ENCODE assay signal across 25 cellular contexts in the genomic region with DNA sequence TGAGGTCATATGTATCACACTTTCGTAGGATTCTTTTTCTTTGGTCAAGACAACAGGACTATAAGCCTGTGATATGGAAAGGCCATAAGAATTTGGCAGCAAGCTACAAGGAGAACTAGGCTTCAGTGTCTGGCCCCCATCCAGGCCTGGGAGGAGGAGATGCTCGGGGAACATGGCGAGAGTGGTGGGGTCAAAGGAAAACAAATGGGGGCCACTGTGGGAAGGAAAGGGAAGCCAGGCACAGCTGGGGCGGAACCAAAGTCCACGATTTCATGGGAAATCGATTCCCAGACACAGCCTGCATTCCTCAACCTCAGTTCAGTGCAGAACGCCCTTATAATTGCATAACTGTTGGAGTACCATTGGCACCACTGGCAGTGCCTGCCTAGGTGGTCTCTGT. TPM values are rescaled to one million over a fixed set of nuclear protein-coding genes. Genes with fewer than 3 reads are reported as not detected.
DNase-seq lines count a peak whose midpoint lies in the region; ATAC-seq and TF ChIP-seq lines count a peak whose summit lies in the region.
"Had no signal": no experiment of that assay in that cellular context is flagged by ENCODE, and none has a peak within 500 bp of the region (broad histone marks: within the 10 kb centered on the region; RNA-seq: fewer than 3 reads in every experiment).

No MANE protein-coding gene starts in this region.

- no peaks in the 10 kb centered on the region for H3K27me3 ChIP-seq in H9 (ENCODE audit: insufficient read depth, low read length)
- H3K27me3 ChIP-seq in brain microvascular endothelial cell (replicated peaks) = no peaks in the 10 kb centered on the region
- peaks cover 0 to 7% (median 0%) of the 10 kb centered on the region in 3 experiments for H3K27me3 ChIP-seq in neuronal stem cell (ENCODE audit: control insufficient read depth in 3 of 3, insufficient read depth in 3 of 3, low read depth in 1 of 3, low read length in 3 of 3)
- H3K27me3 ChIP-seq: BLaER1, breast epithelium, Peyer's patch had no signal

- no peaks in the 10 kb centered on the region for H3K9me3 Mint-ChIP-seq in activated CD4-positive, alpha-beta T cell treated with anti-CD3 and anti-CD28 coated beads for 36 hours (ENCODE audit: low read depth)
- H3K9me3 Mint-ChIP-seq in H9 = no peaks in the 10 kb centered on the region
- H3K9me3 Mint-ChIP-seq: activated naive CD4-positive, alpha-beta T cell treated with anti-CD3 and anti-CD28 coated beads, Interleukin-2, amount 10 ng/mL, durations not matched to agents 7 days and 5 days; naive B cell; stimulated activated naive B cell treated with anti-CD40 and anti-IgM and Interleukin-4, amounts not matched to agents 10 μg/mL and 1 μg/mL and 100 μg/mL, for 72 hours had no signal

- no peak for DNase-seq in activated CD4-positive, alpha-beta T cell treated with anti-CD3 and anti-CD28 coated beads for 36 hours
- no peak for DNase-seq in activated CD4-positive, alpha-beta T cell treated with anti-CD3 and anti-CD28 coated beads, Interleukin-2, amount 50 U/mL, for 4 hours
- peak; percentile 8 for DNase-seq in H9
- DNase-seq in brain microvascular endothelial cell = no peak
- DNase-seq in neuronal stem cell (ENCODE audit: low spot score) = no peak
- no peak for DNase-seq in NCI-H69 (lab: John Stamatoyannopoulos, UW)
- DNase-seq in medulla oblongata (ENCODE audit: extremely low spot score) = no peak
- DNase-seq in NCI-H748 (lab: John Stamatoyannopoulos, UW; ENCODE audit: unreplicated experiment) = no peak
- DNase-seq: activated naive CD4-positive, alpha-beta T cell treated with anti-CD3 and anti-CD28 coated beads, Interleukin-2, amount 10 ng/mL, durations not matched to agents 7 days and 5 days; KG1; left ventricle myocardium superior; naive B cell; NCI-H1092; NCI-H774; Peyer's patch; stimulated activated CD4-positive, alpha-beta T cell treated with anti-CD3 and anti-CD28 coated beads, Interleukin-12 subunit alpha, Interleukin-12 subunit beta, amount 100 ng/mL, for 4 hours; stimulated activated naive B cell treated with anti-CD40 and anti-IgM and Interleukin-4, amounts not matched to agents 10 μg/mL and 1 μg/mL and 100 μg/mL, for 72 hours had no signal

- no peak overlapping the region for H2BK20ac ChIP-seq in H9 (ENCODE audit: low read depth, low read length, poor library complexity, severe bottlenecking)

- no peak overlapping the region for H3T11ph ChIP-seq in H9 (ENCODE audit: low read length)

- peaks cover 82% of the 10 kb centered on the region for H3K4me1 Mint-ChIP-seq in activated CD4-positive, alpha-beta T cell treated with anti-CD3 and anti-CD28 coated beads for 36 hours
- peaks cover 14 to 15% of the 10 kb centered on the region in 2 experiments for H3K4me1 Mint-ChIP-seq in H9

- H3K4me3 Mint-ChIP-seq in activated CD4-positive, alpha-beta T cell treated with anti-CD3 and anti-CD28 coated beads for 36 hours = no peak overlapping the region
- no peak overlapping the region for H3K4me3 Mint-ChIP-seq in H9
- H3K4me3 Mint-ChIP-seq: activated naive CD4-positive, alpha-beta T cell treated with anti-CD3 and anti-CD28 coated beads, Interleukin-2, amount 10 ng/mL, durations not matched to agents 7 days and 5 days; naive B cell; stimulated activated naive B cell treated with anti-CD40 and anti-IgM and Interleukin-4, amounts not matched to agents 10 μg/mL and 1 μg/mL and 100 μg/mL, for 72 hours; type B pancreatic cell had no signal

- H3K23me2 ChIP-seq in H9 (ENCODE audit: insufficient read length, low read depth, low read length, poor library complexity, severe bottlenecking) = no peaks in the 10 kb centered on the region

- H3K27ac ChIP-seq in H9 (ENCODE audit: insufficient read length, low read depth, low read length) (no peak overlapping the region), brain microvascular endothelial cell (peak overlapping the region; percentile 100), neuronal stem cell (replicated peaks; ENCODE audit: low read length) (no peak overlapping the region)
- H3K27ac ChIP-seq: BLaER1, breast epithelium, HL-60, SK-N-MC had no signal

- TF ChIP-seq CTCF in H9 (conservative IDR thresholded peaks at IDR 0.05) = no peak
- TF ChIP-seq CTCF in brain microvascular endothelial cell (IDR thresholded peaks at IDR 0.05; ENCODE audit: low read depth, low read length, missing control alignments) = no peak

- H3K4me2 ChIP-seq in H9 (ENCODE audit: insufficient read depth, insufficient read length, low read length) (no peak overlapping the region), neuronal stem cell (ENCODE audit: insufficient read depth, low read length, poor library complexity, severe bottlenecking) (no peak overlapping the region)
- H3K4me2 ChIP-seq: BLaER1 had no signal

- no peak overlapping the region for H3K4ac ChIP-seq in H9 (ENCODE audit: low read depth, low read length)
- no peak overlapping the region for H3K4ac ChIP-seq in neuronal stem cell (ENCODE audit: low read length)

- H2BK5ac ChIP-seq in H9 (ENCODE audit: insufficient read length, low read length) = no peak overlapping the region
- no peak overlapping the region for H2BK5ac ChIP-seq in neuronal stem cell (ENCODE audit: low read length)

- no peaks in the 10 kb centered on the region for H3K79me1 ChIP-seq in H9 (ENCODE audit: insufficient read depth, low read depth, low read length, poor library complexity, severe bottlenecking)
- no peaks in the 10 kb centered on the region for H3K79me1 ChIP-seq in neuronal stem cell (ENCODE audit: low read depth, low read length)

- H3K14ac ChIP-seq in H9 (ENCODE audit: insufficient read depth, low read length) = no peak overlapping the region
- no peak overlapping the region for H3K14ac ChIP-seq in neuronal stem cell (ENCODE audit: low read length)

- H3K9me3 ChIP-seq in H9 (ENCODE audit: control insufficient read depth, low read depth, low read length) (no peaks in the 10 kb centered on the region), neuronal stem cell (replicated peaks in 1 of 2; ENCODE audit: control insufficient read depth in 2 of 2, insufficient read depth in 1 of 2, low read depth in 1 of 2, low read length in 2 of 2) (peaks cover 0 to 2% of the 10 kb centered on the region in 2 donors)
- H3K9me3 ChIP-seq: BLaER1, breast epithelium, HAP-1, Peyer's patch had no signal

- H3K36me3 ChIP-seq in brain microvascular endothelial cell (replicated peaks) = peaks cover 3% of the 10 kb centered on the region
- no peaks in the 10 kb centered on the region for H3K36me3 ChIP-seq in neuronal stem cell (replicated peaks in 1 of 2; ENCODE audit: control insufficient read depth in 2 of 2, insufficient read depth in 2 of 2, low read length in 2 of 2)
- H3K36me3 ChIP-seq: breast epithelium, HAP-1, Peyer's patch had no signal

- H3K9ac ChIP-seq in H9 (ENCODE audit: extremely low read depth, insufficient read length, low read length) (no peak overlapping the region), neuronal stem cell (ENCODE audit: low read depth, low read length, poor library complexity) (no peak overlapping the region)
- H3K9ac ChIP-seq: BLaER1 had no signal

- POLR2A ChIA-PET in activated CD4-positive, alpha-beta T cell treated with anti-CD3 and anti-CD28 coated beads for 36 hours (lab: Charles Lee) = no interaction called here

- H2BK12ac ChIP-seq in H9 (ENCODE audit: insufficient read length, low read depth, low read length) (no peak overlapping the region), neuronal stem cell (ENCODE audit: low read length) (no peak overlapping the region)

- no peak overlapping the region for H2BK15ac ChIP-seq in H9 (ENCODE audit: low read depth, low read length)
- no peak overlapping the region for H2BK15ac ChIP-seq in neuronal stem cell (ENCODE audit: low read length)

- no peak overlapping the region for H4K91ac ChIP-seq in H9 (ENCODE audit: insufficient read length, low read depth, low read length)
- no peak overlapping the region for H4K91ac ChIP-seq in neuronal stem cell (ENCODE audit: low read depth, low read length, poor library complexity)

- no CpG with 5 or more reads among the region's 7 CpGs for WGBS in H9 (ENCODE audit: extremely low coverage, insufficient read length, low lambda C conversion rate)
- WGBS in neuronal stem cell (ENCODE audit: extremely low coverage in 2 of 2, insufficient read length in 2 of 2, insufficient replicate concordance in 1 of 2), 2 donors = no CpG with 5 or more reads among the region's 7 CpGs

- H2BK120ac ChIP-seq in H9 (ENCODE audit: low read depth, low read length, poor library complexity, severe bottlenecking) = no peak overlapping the region
- no peak overlapping the region for H2BK120ac ChIP-seq in neuronal stem cell (ENCODE audit: low read depth, low read length)

- H3K79me2 ChIP-seq in H9 (ENCODE audit: insufficient read depth, low read length) = no peaks in the 10 kb centered on the region

- H4K20me1 ChIP-seq in H9 (ENCODE audit: control insufficient read depth, insufficient read depth, insufficient read length) = no peaks in the 10 kb centered on the region

- no peak overlapping the region for H4K8ac ChIP-seq in H9 (replicated peaks; ENCODE audit: insufficient read length, low read depth, low read length)
- no peak overlapping the region for H4K8ac ChIP-seq in neuronal stem cell (ENCODE audit: low read depth, low read length)

- peaks cover 44% of the 10 kb centered on the region for H3K36me3 Mint-ChIP-seq in activated CD4-positive, alpha-beta T cell treated with anti-CD3 and anti-CD28 coated beads for 36 hours (ENCODE audit: low read depth)
- no peaks in the 10 kb centered on the region; a peak in 1 of 7 replicates for H3K36me3 Mint-ChIP-seq in H9 (ENCODE audit: insufficient read depth in 1 of 3, low read depth in 3 of 3)
- H3K36me3 Mint-ChIP-seq: type B pancreatic cell had no signal

- CTCF ChIA-PET in activated CD4-positive, alpha-beta T cell treated with anti-CD3 and anti-CD28 coated beads for 36 hours (lab: Charles Lee) = interaction anchor here (1.3 kb wide), 1 partner anchor 28 kb away, joined by 5 read pairs; no protein-coding TSS in a partner anchor

- H3K4me1 ChIP-seq in H9 (ENCODE audit: insufficient read depth, low read length) (peaks cover 3% of the 10 kb centered on the region; the same call in 1 of the 2 replicates), neuronal stem cell (ENCODE audit: control insufficient read depth in 2 of 2, insufficient read depth in 1 of 2, low read depth in 1 of 2, low read length in 2 of 2) (peaks cover 0 to 3% of the 10 kb centered on the region in 2 donors)
- H3K4me1 ChIP-seq: breast epithelium, HAP-1 had no signal

- no peak overlapping the region for H2AFZ ChIP-seq in H9 (ENCODE audit: low read length)
- H2AFZ ChIP-seq in neuronal stem cell (ENCODE audit: low read length) = no peak overlapping the region

- H3K23ac ChIP-seq in H9 (ENCODE audit: insufficient read length, low read depth, low read length) (no peak overlapping the region), neuronal stem cell (ENCODE audit: low read depth, low read length, poor library complexity) (no peak overlapping the region)

- no peaks in the 10 kb centered on the region for H3K27me3 Mint-ChIP-seq in activated CD4-positive, alpha-beta T cell treated with anti-CD3 and anti-CD28 coated beads for 36 hours
- H3K27me3 Mint-ChIP-seq in H9 (ENCODE audit: low read depth) = no peaks in the 10 kb centered on the region
- H3K27me3 Mint-ChIP-seq: activated naive CD4-positive, alpha-beta T cell treated with anti-CD3 and anti-CD28 coated beads, Interleukin-2, amount 10 ng/mL, durations not matched to agents 7 days and 5 days; naive B cell; stimulated activated naive B cell treated with anti-CD40 and anti-IgM and Interleukin-4, amounts not matched to agents 10 μg/mL and 1 μg/mL and 100 μg/mL, for 72 hours; type B pancreatic cell had no signal

- H4K5ac ChIP-seq in H9 (ENCODE audit: insufficient read length, low read depth, low read length) = no peak overlapping the region

- intact Hi-C loops in activated CD4-positive, alpha-beta T cell treated with anti-CD3 and anti-CD28 coated beads for 36 hours (cut with DNase I, micrococcal nuclease) = no loop called here

- H3K56ac ChIP-seq in H9 (ENCODE audit: insufficient read length, low read depth, low read length) = no peak overlapping the region

- in situ Hi-C loops in brain microvascular endothelial cell (cut with HindIII; ENCODE audit: low pct_ligation_motif_present, low sequenced_read_pairs) = loop anchor here (25.0 kb wide), 1 partner anchor 138 kb away; no protein-coding TSS in a partner anchor

- H2AK5ac ChIP-seq in H9 (ENCODE audit: insufficient read length, low read length) (no peak overlapping the region), neuronal stem cell (ENCODE audit: low read depth, low read length) (no peak overlapping the region)

- H3K27ac Mint-ChIP-seq in activated CD4-positive, alpha-beta T cell treated with anti-CD3 and anti-CD28 coated beads for 36 hours = peak overlapping the region; percentile 80
- 0 out of 7 replicates have a peak overlapping the region, but pooled peaks of 1 of the 3 experiments have one; percentile 74 for H3K27ac Mint-ChIP-seq in H9
- H3K27ac Mint-ChIP-seq: stimulated activated naive B cell treated with anti-CD40 and anti-IgM and Interleukin-4, amounts not matched to agents 10 μg/mL and 1 μg/mL and 100 μg/mL, for 72 hours; type B pancreatic cell had no signal

- H3K18ac ChIP-seq in H9 (ENCODE audit: insufficient read length, low read depth, low read length) (no peak overlapping the region), neuronal stem cell (ENCODE audit: low read length) (peak overlapping the region; percentile 40)

- no peak for ATAC-seq in activated CD4-positive, alpha-beta T cell treated with anti-CD3 and anti-CD28 coated beads for 36 hours
- ATAC-seq: esophagus mucosa; left ventricle myocardium superior; stimulated activated naive B cell treated with anti-CD40 and anti-IgM and Interleukin-4, amounts not matched to agents 10 μg/mL and 1 μg/mL and 100 μg/mL, for 72 hours had no signal

- no peak overlapping the region for H3K4me3 ChIP-seq in brain microvascular endothelial cell (ENCODE audit: low read depth, low read length)
- H3K4me3 ChIP-seq in neuronal stem cell (ENCODE audit: low read length in 2 of 2) = no peak overlapping the region
- H3K4me3 ChIP-seq: BLaER1, breast epithelium, HAP-1, Peyer's patch, SK-N-MC had no signal

RNA-seq across cellular contexts. Expression of a gene that starts 58.2 kb away (rescaled TPM):
- 10 to 100 TPM; 47.0 to 65.7 TPM for total RNA-seq in activated CD4-positive, alpha-beta T cell treated with anti-CD3 and anti-CD28 coated beads for 36 hours
- total RNA-seq in H9 (2021) = 5.2 and 8.6 TPM in 2 replicates
- 1.5 TPM for polyA plus RNA-seq in neuronal stem cell (2013, experiment 1 of 2)
- 1.4 TPM for polyA plus RNA-seq in neuronal stem cell (2013, experiment 2 of 2)
- total RNA-seq: A172 had no signal
